ENCODE assay signal across 23 cellular contexts in genomic region chr1:7327849-7328248, GRCh38.
"Had no signal": no experiment of that assay in that cellular context is flagged by ENCODE, and none has a peak within 500 bp of the region (broad histone marks: within the 10 kb centered on the region; RNA-seq: fewer than 3 reads in every experiment).

No MANE protein-coding gene starts in this region.

- H3K9me3 ChIP-seq: left lung, lower lobe of right lung, mucosa of descending colon, ovary, right atrium auricular region, right lobe of liver, testis, thyroid gland, transverse colon had no signal

- H3K27ac Mint-ChIP-seq: naive thymus-derived CD4-positive, alpha-beta T cell; natural killer cell treated with Interleukin-12 subunit alpha and Interleukin-12 subunit beta and Interleukin-15 and Interleukin-18, amount 100 ng/mL, for 72 hours; progenitor cell of endocrine pancreas; stimulated activated naive B cell treated with anti-CD40 and anti-IgM and Interleukin-4, amounts not matched to agents 10 μg/mL and 1 μg/mL and 100 μg/mL, for 72 hours had no signal

- DNase-seq: hippocampal formation; kidney; left colon; left lung; lower lobe of right lung; midbrain; mucosa of descending colon; naive thymus-derived CD4-positive, alpha-beta T cell; ovary; right lobe of liver; stimulated activated CD4-positive, alpha-beta T cell treated with anti-CD3 and anti-CD28 coated beads, Interleukin-2, amount 100 ng/mL, for 24 hours; stimulated activated CD4-positive, alpha-beta T cell treated with anti-CD3 and anti-CD28 coated beads, Interleukin-4, amount 100 ng/mL, for 1 hour; stimulated activated naive B cell treated with anti-CD40 and anti-IgM and Interleukin-4, amounts not matched to agents 10 μg/mL and 1 μg/mL and 100 μg/mL, for 72 hours; stimulated activated naive CD8-positive, alpha-beta T cell treated with anti-CD3 and anti-CD28 coated beads, Interleukin-15, Interleukin-2, amounts not matched to agents 100 U/mL and 50 U/mL, for 24 hours; stomach; testis; thyroid gland; transverse colon; upper lobe of left lung had no signal

- H3K4me1 ChIP-seq: left lung, lower lobe of right lung, right atrium auricular region, right lobe of liver, stomach, testis, thyroid gland, transverse colon, upper lobe of left lung had no signal

- H3K27ac ChIP-seq: left lung, lower lobe of right lung, ovary, right atrium auricular region, right lobe of liver, stomach, testis, thyroid gland, transverse colon, upper lobe of left lung had no signal

- H3K36me3 ChIP-seq: left lung, lower lobe of right lung, ovary, right atrium auricular region, right lobe of liver, stomach, thyroid gland, transverse colon, upper lobe of left lung had no signal

- H3K36me3 Mint-ChIP-seq: natural killer cell treated with Interleukin-12 subunit alpha and Interleukin-12 subunit beta and Interleukin-15 and Interleukin-18, amount 100 ng/mL, for 72 hours had no signal

- H3K4me1 Mint-ChIP-seq: naive thymus-derived CD4-positive, alpha-beta T cell; stimulated activated naive B cell treated with anti-CD40 and anti-IgM and Interleukin-4, amounts not matched to agents 10 μg/mL and 1 μg/mL and 100 μg/mL, for 72 hours had no signal

- H3K27me3 ChIP-seq: ovary, right atrium auricular region, right lobe of liver, testis, thyroid gland, transverse colon, upper lobe of left lung had no signal

- ATAC-seq: left colon; left lung; lower lobe of right lung; mucosa of descending colon; naive thymus-derived CD4-positive, alpha-beta T cell; natural killer cell treated with Interleukin-12 subunit alpha and Interleukin-12 subunit beta and Interleukin-15 and Interleukin-18, amount 100 ng/mL, for 72 hours; right lobe of liver; stimulated activated naive B cell treated with anti-CD40 and anti-IgM and Interleukin-4, amounts not matched to agents 10 μg/mL and 1 μg/mL and 100 μg/mL, for 72 hours; stimulated activated naive CD8-positive, alpha-beta T cell treated with anti-CD3 and anti-CD28 coated beads, Interleukin-15, Interleukin-2, amounts not matched to agents 100 U/mL and 50 U/mL, for 24 hours had no signal

- H3K4me3 ChIP-seq: left lung, lower lobe of right lung, mucosa of descending colon, ovary, right atrium auricular region, right lobe of liver, smooth muscle cell, stomach, testis, thyroid gland, transverse colon, upper lobe of left lung had no signal

- H3K9me3 Mint-ChIP-seq: natural killer cell treated with Interleukin-12 subunit alpha and Interleukin-12 subunit beta and Interleukin-15 and Interleukin-18, amount 100 ng/mL, for 72 hours had no signal

- H3K4me3 Mint-ChIP-seq: naive thymus-derived CD4-positive, alpha-beta T cell; natural killer cell treated with Interleukin-12 subunit alpha and Interleukin-12 subunit beta and Interleukin-15 and Interleukin-18, amount 100 ng/mL, for 72 hours; stimulated activated naive B cell treated with anti-CD40 and anti-IgM and Interleukin-4, amounts not matched to agents 10 μg/mL and 1 μg/mL and 100 μg/mL, for 72 hours had no signal
